ENCODE assay signal across 1 cellular context in genomic region chrX:136909119-136909705, GRCh38.
A peak's percentile ranks its signal among the peaks of the same experiment; 100 is the strongest.
TF ChIP-seq lines count a peak whose summit lies in the region.

No MANE protein-coding gene starts in this region.

TF ChIP-seq in K562, 482 proteins besides CTCF, POLR2A, EP300 and RAD21 (continued from another document and continues in another):
- TF ChIP-seq, protein P1, sequence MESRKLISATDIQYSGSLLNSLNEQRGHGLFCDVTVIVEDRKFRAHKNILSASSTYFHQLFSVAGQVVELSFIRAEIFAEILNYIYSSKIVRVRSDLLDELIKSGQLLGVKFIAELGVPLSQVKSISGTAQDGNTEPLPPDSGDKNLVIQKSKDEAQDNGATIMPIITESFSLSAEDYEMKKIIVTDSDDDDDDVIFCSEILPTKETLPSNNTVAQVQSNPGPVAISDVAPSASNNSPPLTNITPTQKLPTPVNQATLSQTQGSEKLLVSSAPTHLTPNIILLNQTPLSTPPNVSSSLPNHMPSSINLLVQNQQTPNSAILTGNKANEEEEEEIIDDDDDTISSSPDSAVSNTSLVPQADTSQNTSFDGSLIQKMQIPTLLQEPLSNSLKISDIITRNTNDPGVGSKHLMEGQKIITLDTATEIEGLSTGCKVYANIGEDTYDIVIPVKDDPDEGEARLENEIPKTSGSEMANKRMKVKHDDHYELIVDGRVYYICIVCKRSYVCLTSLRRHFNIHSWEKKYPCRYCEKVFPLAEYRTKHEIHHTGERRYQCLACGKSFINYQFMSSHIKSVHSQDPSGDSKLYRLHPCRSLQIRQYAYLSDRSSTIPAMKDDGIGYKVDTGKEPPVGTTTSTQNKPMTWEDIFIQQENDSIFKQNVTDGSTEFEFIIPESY (CRISPR knock-in tag; IDR thresholded peaks at IDR 0.05): no peak
- peak; percentile 7 for TF ChIP-seq KDM5B (IDR thresholded peaks at IDR 0.05; ENCODE audit: insufficient replicate concordance, low read depth, low read length)
- no peak for TF ChIP-seq ZNF830 (CRISPR knock-in tag; IDR thresholded peaks at IDR 0.05)
- TF ChIP-seq PRDM10 (IDR thresholded peaks at IDR 0.05; ENCODE audit: partially characterized antibody): peak; percentile 53
- TF ChIP-seq ZNF707 (CRISPR knock-in tag; conservative IDR thresholded peaks at IDR 0.05): no peak
- TF ChIP-seq GABPA (tag; conservative IDR thresholded peaks at IDR 0.05; ENCODE audit: low read depth): no peak
- no peak for TF ChIP-seq POLR2H (tag; IDR thresholded peaks at IDR 0.05; ENCODE audit: low read depth)
- no peak for TF ChIP-seq HDAC3 (IDR thresholded peaks at IDR 0.05; ENCODE audit: borderline replicate concordance, partially characterized antibody)
- no peak for TF ChIP-seq ZNF445 (CRISPR knock-in tag; IDR thresholded peaks at IDR 0.05; ENCODE audit: low read depth)
- TF ChIP-seq SRSF1 (IDR thresholded peaks at IDR 0.05; ENCODE audit: low read depth, low read length): no peak
- no peak for TF ChIP-seq ATF1 (CRISPR knock-in tag; IDR thresholded peaks at IDR 0.05)
- TF ChIP-seq ATF1 (tag; IDR thresholded peaks at IDR 0.05): no peak
- TF ChIP-seq BRF1 (IDR thresholded peaks at IDR 0.05; ENCODE audit: borderline replicate concordance, extremely low read depth, insufficient read length): no peak
- peak; percentile 89 for TF ChIP-seq RFX1 (IDR thresholded peaks at IDR 0.05)
- no peak for TF ChIP-seq ZNF41 (CRISPR knock-in tag; conservative IDR thresholded peaks at IDR 0.05)
- TF ChIP-seq NR3C1 (CRISPR knock-in tag; IDR thresholded peaks at IDR 0.05): no peak
- no peak for TF ChIP-seq HNRNPH1 (optimal IDR thresholded peaks at IDR 0.05; ENCODE audit: low read depth, low read length)
- TF ChIP-seq CHAMP1 (IDR thresholded peaks at IDR 0.05): no peak
- no peak for TF ChIP-seq ZNF512 (tag; IDR thresholded peaks at IDR 0.05)
- TF ChIP-seq ZBTB7A (IDR thresholded peaks at IDR 0.05; ENCODE audit: borderline replicate concordance, control insufficient read depth, low read depth, low read length): no peak; the same call in 1 of the 2 replicates
- TF ChIP-seq EGR1 (conservative IDR thresholded peaks at IDR 0.05): no peak
- TF ChIP-seq NFE2 (IDR thresholded peaks at IDR 0.05; ENCODE audit: low read depth): no peak
- TF ChIP-seq NFIC (IDR thresholded peaks at IDR 0.05): no peak
- TF ChIP-seq TAF1 (IDR thresholded peaks at IDR 0.05; ENCODE audit: control insufficient read depth, extremely low read depth, insufficient read depth, low read length, severe bottlenecking): no peak
- TF ChIP-seq AFF1 (IDR thresholded peaks at IDR 0.05; ENCODE audit: low read depth in 1 of 2, partially characterized antibody in 2 of 2): no peak
- no peak for TF ChIP-seq GABPB2 (CRISPR knock-in tag; conservative IDR thresholded peaks at IDR 0.05)
- no peak for TF ChIP-seq MYBL2 (IDR thresholded peaks at IDR 0.05; ENCODE audit: low read depth)
- TF ChIP-seq MYBL2 (CRISPR knock-in tag; IDR thresholded peaks at IDR 0.05; ENCODE audit: borderline replicate concordance): no peak
- TF ChIP-seq ELF4 (CRISPR knock-in tag; IDR thresholded peaks at IDR 0.05): no peak
- TF ChIP-seq NRF1 (conservative IDR thresholded peaks at IDR 0.05 in 1 of 2, IDR thresholded peaks at IDR 0.05 in 1 of 2): peak; percentile 95 to 96
- no peak for TF ChIP-seq KLF10 (CRISPR knock-in tag; IDR thresholded peaks at IDR 0.05)
- TF ChIP-seq STAT5A (IDR thresholded peaks at IDR 0.05; ENCODE audit: borderline replicate concordance, low read length): no peak
- no peak for TF ChIP-seq SMAD1 (IDR thresholded peaks at IDR 0.05; ENCODE audit: low read depth, low read length, partially characterized antibody)
- TF ChIP-seq, protein P2, sequence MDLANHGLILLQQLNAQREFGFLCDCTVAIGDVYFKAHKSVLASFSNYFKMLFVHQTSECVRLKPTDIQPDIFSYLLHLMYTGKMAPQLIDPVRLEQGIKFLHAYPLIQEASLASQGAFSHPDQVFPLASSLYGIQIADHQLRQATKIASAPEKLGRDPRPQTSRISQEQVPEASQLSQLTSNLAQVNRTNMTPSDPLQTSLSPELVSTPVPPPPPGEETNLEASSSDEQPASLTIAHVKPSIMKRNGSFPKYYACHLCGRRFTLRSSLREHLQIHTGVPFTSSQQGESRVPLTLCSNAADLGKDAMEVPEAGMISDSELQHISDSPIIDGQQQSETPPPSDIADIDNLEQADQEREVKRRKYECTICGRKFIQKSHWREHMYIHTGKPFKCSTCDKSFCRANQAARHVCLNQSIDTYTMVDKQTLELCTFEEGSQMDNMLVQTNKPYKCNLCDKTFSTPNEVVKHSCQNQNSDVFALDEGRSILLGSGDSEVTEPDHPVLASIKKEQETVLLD (IDR thresholded peaks at IDR 0.05): peak; percentile 59; the same call in 1 of the 2 replicates
- TF ChIP-seq ARID1B (IDR thresholded peaks at IDR 0.05): no peak
- TF ChIP-seq, protein P3, sequence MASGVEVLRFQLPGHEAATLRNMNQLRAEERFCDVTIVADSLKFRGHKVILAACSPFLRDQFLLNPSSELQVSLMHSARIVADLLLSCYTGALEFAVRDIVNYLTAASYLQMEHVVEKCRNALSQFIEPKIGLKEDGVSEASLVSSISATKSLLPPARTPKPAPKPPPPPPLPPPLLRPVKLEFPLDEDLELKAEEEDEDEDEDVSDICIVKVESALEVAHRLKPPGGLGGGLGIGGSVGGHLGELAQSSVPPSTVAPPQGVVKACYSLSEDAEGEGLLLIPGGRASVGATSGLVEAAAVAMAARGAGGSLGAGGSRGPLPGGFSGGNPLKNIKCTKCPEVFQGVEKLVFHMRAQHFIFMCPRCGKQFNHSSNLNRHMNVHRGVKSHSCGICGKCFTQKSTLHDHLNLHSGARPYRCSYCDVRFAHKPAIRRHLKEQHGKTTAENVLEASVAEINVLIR (CRISPR knock-in tag; IDR thresholded peaks at IDR 0.05): no peak
- TF ChIP-seq ATF3 (IDR thresholded peaks at IDR 0.05): peak; percentile 84
- TF ChIP-seq ATF3 (CRISPR knock-in tag; conservative IDR thresholded peaks at IDR 0.05): no peak
- no peak for TF ChIP-seq THRAP3 (IDR thresholded peaks at IDR 0.05; ENCODE audit: borderline replicate concordance)
- TF ChIP-seq MAFF (IDR thresholded peaks at IDR 0.05; ENCODE audit: low read length): no peak
- no peak for TF ChIP-seq BRCA1 (IDR thresholded peaks at IDR 0.05)
- TF ChIP-seq BRCA1 (CRISPR knock-in tag; IDR thresholded peaks at IDR 0.05): no peak
- TF ChIP-seq NBN (IDR thresholded peaks at IDR 0.05; ENCODE audit: low read depth): no peak; the same call in 1 of the 2 replicates
- no peak for TF ChIP-seq MECOM (CRISPR knock-in tag; IDR thresholded peaks at IDR 0.05)
- no peak for TF ChIP-seq LARP7 (IDR thresholded peaks at IDR 0.05)
- TF ChIP-seq CTBP1 (IDR thresholded peaks at IDR 0.05; ENCODE audit: borderline replicate concordance): peak; percentile 82
- TF ChIP-seq DDX20 (tag; IDR thresholded peaks at IDR 0.05; ENCODE audit: low read depth): no peak
- no peak for TF ChIP-seq OTX1 (CRISPR knock-in tag; IDR thresholded peaks at IDR 0.05)
- TF ChIP-seq TSC22D4 (tag; IDR thresholded peaks at IDR 0.05): no peak
- no peak for TF ChIP-seq NFATC3 (IDR thresholded peaks at IDR 0.05)
- no peak for TF ChIP-seq HES1 (IDR thresholded peaks at IDR 0.05; ENCODE audit: low read depth)
- no peak for TF ChIP-seq ZNF778 (CRISPR knock-in tag; IDR thresholded peaks at IDR 0.05)
- TF ChIP-seq MCM5 (IDR thresholded peaks at IDR 0.05; ENCODE audit: low read depth): no peak
- no peak for TF ChIP-seq HDAC2 (IDR thresholded peaks at IDR 0.05)
- TF ChIP-seq PHF21A (IDR thresholded peaks at IDR 0.05; ENCODE audit: borderline replicate concordance, low read depth): no peak
- TF ChIP-seq ZNF184 (CRISPR knock-in tag; IDR thresholded peaks at IDR 0.05): no peak
